8 cellular contexts compared by ENCODE assay signal in genomic region chr1:156767101-156767878, GRCh38. TPM values are rescaled to one million over a fixed set of nuclear protein-coding genes. Genes with fewer than 3 reads are reported as not detected.
DNase-seq lines count a peak whose midpoint lies in the region; ATAC-seq and FAIRE-seq lines count a peak whose summit lies in the region.

A gene with protein sequence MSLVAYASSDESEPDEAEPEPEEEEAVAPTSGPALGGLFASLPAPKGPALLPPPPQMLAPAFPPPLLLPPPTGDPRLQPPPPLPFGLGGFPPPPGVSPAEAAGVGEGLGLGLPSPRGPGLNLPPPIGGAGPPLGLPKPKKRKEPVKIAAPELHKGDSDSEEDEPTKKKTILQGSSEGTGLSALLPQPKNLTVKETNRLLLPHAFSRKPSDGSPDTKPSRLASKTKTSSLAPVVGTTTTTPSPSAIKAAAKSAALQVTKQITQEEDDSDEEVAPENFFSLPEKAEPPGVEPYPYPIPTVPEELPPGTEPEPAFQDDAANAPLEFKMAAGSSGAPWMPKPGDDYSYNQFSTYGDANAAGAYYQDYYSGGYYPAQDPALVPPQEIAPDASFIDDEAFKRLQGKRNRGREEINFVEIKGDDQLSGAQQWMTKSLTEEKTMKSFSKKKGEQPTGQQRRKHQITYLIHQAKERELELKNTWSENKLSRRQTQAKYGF (plus strand): TSS chr1:156767535. CDS start chr1:156767772, 237 bp downstream.

- H3K36me3 ChIP-seq in KOPT-K1 (ENCODE audit: insufficient read depth, low read length), result peaks cover 25% of the 10 kb centered on the region

- no peaks in the 10 kb centered on the region for H3K27me3 Mint-ChIP-seq in naive B cell
- no peaks in the 10 kb centered on the region for H3K27me3 Mint-ChIP-seq in stimulated activated memory B cell treated with anti-CD40 and anti-IgM and Interleukin-4, amounts not matched to agents 10 μg/mL and 1 μg/mL and 100 μg/mL, for 72 hours

- H3K4me3 Mint-ChIP-seq in naive B cell, result no peak within 1 kb of the TSS
- H3K4me3 Mint-ChIP-seq in stimulated activated memory B cell treated with anti-CD40 and anti-IgM and Interleukin-4, amounts not matched to agents 10 μg/mL and 1 μg/mL and 100 μg/mL, for 72 hours, result no peak within 1 kb of the TSS

- H3K9me3 Mint-ChIP-seq in naive B cell, result no peaks in the 10 kb centered on the region
- no peaks in the 10 kb centered on the region for H3K9me3 Mint-ChIP-seq in stimulated activated memory B cell treated with anti-CD40 and anti-IgM and Interleukin-4, amounts not matched to agents 10 μg/mL and 1 μg/mL and 100 μg/mL, for 72 hours

- peak; percentile 94 for FAIRE-seq in RCC 7860 (lab: Jason Lieb, UNC)

- H3K9me3 ChIP-seq in KOPT-K1 (ENCODE audit: insufficient read depth, low read length, poor library complexity, severe bottlenecking), result no peaks in the 10 kb centered on the region

- peaks cover 12 to 13% of the 10 kb centered on the region in 2 donors for H3K36me3 Mint-ChIP-seq in naive B cell
- peaks cover 13% of the 10 kb centered on the region for H3K36me3 Mint-ChIP-seq in stimulated activated memory B cell treated with anti-CD40 and anti-IgM and Interleukin-4, amounts not matched to agents 10 μg/mL and 1 μg/mL and 100 μg/mL, for 72 hours

- ATAC-seq in GM21786 (IDR thresholded peaks at IDR 0.05; ENCODE audit: unreplicated experiment) (peak; percentile 95), naive B cell (ENCODE audit: low read depth in 2 of 2) (peak; percentile 91)
- peak; percentile 98 for ATAC-seq in stimulated activated memory B cell treated with anti-CD40 and anti-IgM and Interleukin-4, amounts not matched to agents 10 μg/mL and 1 μg/mL and 100 μg/mL, for 72 hours

- H3K4me1 Mint-ChIP-seq in naive B cell, result peaks cover 31 to 38% (median 33%) of the 10 kb centered on the region in 3 donors
- peaks cover 43% of the 10 kb centered on the region for H3K4me1 Mint-ChIP-seq in stimulated activated memory B cell treated with anti-CD40 and anti-IgM and Interleukin-4, amounts not matched to agents 10 μg/mL and 1 μg/mL and 100 μg/mL, for 72 hours

- H3K27ac ChIP-seq in KOPT-K1 (ENCODE audit: low read depth, low read length, poor library complexity, severe bottlenecking), result peak within 1 kb of the TSS; percentile 86

- H3K27ac Mint-ChIP-seq in naive B cell, result peak within 1 kb of the TSS in 4 of 6 donors; percentile 24 to 86 (median 60)
- H3K27ac Mint-ChIP-seq in stimulated activated memory B cell treated with anti-CD40 and anti-IgM and Interleukin-4, amounts not matched to agents 10 μg/mL and 1 μg/mL and 100 μg/mL, for 72 hours, result no peak within 1 kb of the TSS

- DNase-seq in DMS79 treated with DMSO at 0.1 percent for 48 hours (lab: John Stamatoyannopoulos, UW) (peak; percentile 99), RCC 7860 (ENCODE audit: low spot score) (peak; percentile 100), activated T-helper 1 cell treated with Interleukin-2 at 50 U/mL for 16 hours (ENCODE audit: low read depth) (peak; percentile 95), fibroblast of gingiva (ENCODE audit: low read depth) (peak; percentile 100), naive B cell (peak; percentile 98)

RNA-seq across cellular contexts. Expression of the gene that starts here (rescaled TPM):
- polyA plus RNA-seq in naive B cell (ENCODE audit: low read depth in 6 of 6), result 10 to 100 TPM; 31.9 to 69.4 (median 38.9) TPM

Comparison
In these comparisons a context has a peak if more than half of its experiments do, and no peak if none do; other contexts are left out.
1. Peak in every context shown above with its lines: DNase-seq, ATAC-seq and H3K27ac ChIP-seq.